ENCODE assay signal across 1 cellular context in genomic region chr20:62386383-62387218, GRCh38.
TF ChIP-seq lines count a peak whose summit lies in the region.

RPS21 (plus strand) TSS chr20:62387103; CDS start chr20:62387339, 236 bp downstream.

TF ChIP-seq in K562, 482 proteins besides CTCF, POLR2A, EP300 and RAD21 (continued from another document and continues in another):
- TF ChIP-seq HES1 (IDR thresholded peaks at IDR 0.05; ENCODE audit: low read depth) (no peak), E4F1 (CRISPR knock-in tag; IDR thresholded peaks at IDR 0.05; ENCODE audit: borderline replicate concordance) (no peak), DACH1 (IDR thresholded peaks at IDR 0.05; ENCODE audit: partially characterized antibody) (no peak), ZSCAN29 (IDR thresholded peaks at IDR 0.05) (no peak), BCOR (IDR thresholded peaks at IDR 0.05) (no peak), FOXP1 (CRISPR knock-in tag; IDR thresholded peaks at IDR 0.05) (peak; percentile 82), L3MBTL2 (IDR thresholded peaks at IDR 0.05) (0 out of 2 replicates have a peak, but pooled peaks have one; percentile 24), ZNF512 (tag; IDR thresholded peaks at IDR 0.05) (no peak), FOXK2 (conservative IDR thresholded peaks at IDR 0.05 in 1 of 2, IDR thresholded peaks at IDR 0.05 in 1 of 2; ENCODE audit: low read depth in 2 of 2) (0 out of 4 replicates have a peak, but pooled peaks of 1 of the 2 experiments have one; percentile 24), NCOA6 (IDR thresholded peaks at IDR 0.05) (no peak), SIN3B (IDR thresholded peaks at IDR 0.05; ENCODE audit: low read depth) (peak; percentile 82; the same call in 1 of the 2 replicates), SRSF7 (optimal IDR thresholded peaks at IDR 0.05; ENCODE audit: low read depth, low read length) (no peak), NUFIP1 (IDR thresholded peaks at IDR 0.05; ENCODE audit: partially characterized antibody) (no peak), MAFF (IDR thresholded peaks at IDR 0.05; ENCODE audit: low read length) (no peak), BRF1 (IDR thresholded peaks at IDR 0.05; ENCODE audit: borderline replicate concordance, extremely low read depth, insufficient read length) (no peak), MAZ (CRISPR knock-in tag; conservative IDR thresholded peaks at IDR 0.05 in 1 of 2, IDR thresholded peaks at IDR 0.05 in 1 of 2) (peak; percentile 68 to 79), HMGN3 (IDR thresholded peaks at IDR 0.05; ENCODE audit: borderline replicate concordance, extremely low read depth, insufficient read length, low read depth, low read length) (no peak), FIP1L1 (IDR thresholded peaks at IDR 0.05; ENCODE audit: low read depth, low read length, poor library complexity, severe bottlenecking) (peak; percentile 76), USF1 (CRISPR knock-in tag; IDR thresholded peaks at IDR 0.05) (peak; percentile 72; the same call in 1 of the 2 replicates), ETV1 (tag; conservative IDR thresholded peaks at IDR 0.05; ENCODE audit: low read depth) (no peak; the same call in 1 of the 2 replicates), MAX (CRISPR knock-in tag; IDR thresholded peaks at IDR 0.05) (peak; percentile 86), SETDB1 (IDR thresholded peaks at IDR 0.05; ENCODE audit: low read length) (no peak), HOXB6 (CRISPR knock-in tag; IDR thresholded peaks at IDR 0.05; ENCODE audit: borderline replicate concordance) (no peak), NFE2 (IDR thresholded peaks at IDR 0.05; ENCODE audit: low read depth) (no peak), ZBTB34 (CRISPR knock-in tag; IDR thresholded peaks at IDR 0.05) (no peak), HCFC1 (IDR thresholded peaks at IDR 0.05; ENCODE audit: low read depth, low read length) (peak; percentile 82), ZFPM2 (CRISPR knock-in tag; IDR thresholded peaks at IDR 0.05) (no peak), NCOR1 (IDR thresholded peaks at IDR 0.05) (no peak), STAG1 (CRISPR knock-in tag; IDR thresholded peaks at IDR 0.05; ENCODE audit: borderline replicate concordance) (no peak; the same call in 1 of the 2 replicates), MTA2 (IDR thresholded peaks at IDR 0.05; ENCODE audit: low read depth) (peak; percentile 81), ZNF778 (CRISPR knock-in tag; IDR thresholded peaks at IDR 0.05) (no peak), RUNX1 (IDR thresholded peaks at IDR 0.05; ENCODE audit: low read depth) (no peak), U2AF2 (optimal IDR thresholded peaks at IDR 0.05; ENCODE audit: low read depth, low read length) (no peak), ZBTB2 (IDR thresholded peaks at IDR 0.05) (0 out of 2 replicates have a peak, but pooled peaks have one; percentile 55), RBM14 (IDR thresholded peaks at IDR 0.05; ENCODE audit: borderline replicate concordance, insufficient read depth, low read depth, low read length) (no peak), CHCHD3 (CRISPR knock-in tag; IDR thresholded peaks at IDR 0.05) (no peak), ZFX (CRISPR knock-in tag; IDR thresholded peaks at IDR 0.05) (peak; percentile 66), NR2C2 (CRISPR knock-in tag; IDR thresholded peaks at IDR 0.05) (peak; percentile 100), NR2C2 (tag; IDR thresholded peaks at IDR 0.05) (peak; percentile 100), VEZF1 (CRISPR knock-in tag; IDR thresholded peaks at IDR 0.05) (peak; percentile 89), MCM7 (IDR thresholded peaks at IDR 0.05) (no peak), LARP7 (IDR thresholded peaks at IDR 0.05) (no peak), ZBTB12 (CRISPR knock-in tag; IDR thresholded peaks at IDR 0.05) (peak; percentile 57; the same call in 1 of the 2 replicates), NR4A1 (CRISPR knock-in tag; IDR thresholded peaks at IDR 0.05) (0 out of 2 replicates have a peak, but pooled peaks have one; percentile 16), NR4A1 (tag; IDR thresholded peaks at IDR 0.05) (no peak), NONO (IDR thresholded peaks at IDR 0.05; ENCODE audit: low read depth in 2 of 2, low read length in 1 of 2) (peak in 1 of 2 experiments; percentile 82; a peak in 2 of 4 replicates), DPF2 (IDR thresholded peaks at IDR 0.05) (no peak), U2AF1 (optimal IDR thresholded peaks at IDR 0.05; ENCODE audit: low read depth, low read length) (peak; percentile 85), RCOR1 (IDR thresholded peaks at IDR 0.05; ENCODE audit: borderline replicate concordance in 1 of 2, low read depth in 2 of 2, low read length in 2 of 2) (no peak), SPI1 (IDR thresholded peaks at IDR 0.05; ENCODE audit: borderline replicate concordance, low read depth, low read length) (peak; percentile 85), ZNF592 (IDR thresholded peaks at IDR 0.05) (no peak), ZBTB26 (CRISPR knock-in tag; IDR thresholded peaks at IDR 0.05) (no peak), ZBTB7A (IDR thresholded peaks at IDR 0.05; ENCODE audit: borderline replicate concordance, control insufficient read depth, low read depth, low read length) (peak; percentile 96; the same call in 1 of the 2 replicates), CTBP1 (IDR thresholded peaks at IDR 0.05; ENCODE audit: borderline replicate concordance) (peak; percentile 52; the same call in 1 of the 2 replicates)
